In the genomic region with DNA sequence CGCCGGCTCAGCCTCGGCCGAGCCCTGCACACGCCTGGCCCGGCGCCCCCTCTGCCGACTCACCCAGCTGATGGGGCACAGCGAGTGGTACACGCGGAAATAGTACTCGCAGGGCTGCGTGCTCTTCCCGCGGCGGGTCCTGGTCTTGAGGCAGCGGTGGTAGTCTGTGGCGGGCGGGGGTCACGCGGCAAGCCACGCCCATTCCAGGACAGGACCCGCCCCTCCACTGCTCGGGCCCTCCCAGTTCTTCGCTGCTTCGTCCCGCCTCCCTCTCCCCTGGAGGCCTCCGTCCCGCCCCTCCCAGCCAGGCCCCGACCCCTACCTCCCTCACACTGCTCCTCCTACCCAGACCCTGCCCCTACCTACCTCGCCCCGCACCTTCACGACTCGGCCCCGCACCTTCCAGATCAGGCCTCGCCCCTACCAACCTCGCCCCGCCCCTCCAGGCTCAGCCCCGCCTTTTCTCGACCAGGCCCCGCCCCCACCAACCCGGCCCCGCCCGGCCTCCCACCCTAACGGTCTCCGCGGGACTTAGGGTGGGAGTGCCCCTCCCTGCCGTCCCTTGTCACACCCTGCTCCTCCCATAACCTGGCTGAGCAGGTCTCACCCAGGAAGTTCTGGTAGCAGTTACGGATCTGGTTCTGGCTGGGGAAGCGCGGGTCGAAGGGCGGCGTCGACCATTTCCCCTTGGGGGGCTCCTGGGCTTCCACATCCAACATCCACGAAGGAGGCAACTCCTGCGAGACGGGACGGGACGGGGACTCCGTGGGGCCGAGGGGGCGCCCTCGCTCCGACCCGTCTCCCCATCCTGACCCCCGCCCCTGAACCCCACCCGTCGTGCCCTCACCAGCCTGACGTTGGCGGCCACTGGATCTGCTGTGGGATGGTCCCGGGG, we compare ENCODE assay signal across 8 cellular contexts. TPM values are rescaled to one million over a fixed set of nuclear protein-coding genes. Genes with fewer than 3 reads are reported as not detected.
DNase-seq lines count a peak whose midpoint lies in the region; ATAC-seq, FAIRE-seq and TF ChIP-seq lines count a peak whose summit lies in the region.

No MANE protein-coding gene starts in this region.

- ATAC-seq in HG03565 (IDR thresholded peaks at IDR 0.05; ENCODE audit: unreplicated experiment) = no peak
- no peak for ATAC-seq in HG02759 (IDR thresholded peaks at IDR 0.05; ENCODE audit: unreplicated experiment)

- TF ChIP-seq CTCF in WI38 (IDR thresholded peaks at IDR 0.05; ENCODE audit: low read depth, low read length) = no peak
- no peak for TF ChIP-seq CTCF in bronchial epithelial cell (IDR thresholded peaks at IDR 0.05; ENCODE audit: insufficient read depth, low read length, severe bottlenecking)

- peaks cover 4% of the 10 kb centered on the region for H3K27me3 ChIP-seq in bronchial epithelial cell (ENCODE audit: control insufficient read depth, insufficient read depth, low read length)

- peak; percentile 66 for DNase-seq in DMS114 treated with DMSO at 0.1 percent for 48 hours (lab: John Stamatoyannopoulos, UW; ENCODE audit: unreplicated experiment)
- peak; percentile 73 for DNase-seq in LoVo (ENCODE audit: low spot score)
- DNase-seq in bronchial epithelial cell (ENCODE audit: low read depth) = peak; percentile 40
- peak; percentile 49 for DNase-seq in iris pigment epithelial cell (ENCODE audit: low read depth)
- peak; percentile 56 for DNase-seq in stimulated activated CD4-positive, alpha-beta T cell treated with anti-CD3 and anti-CD28 coated beads, Interleukin-1b, Interleukin-23, amount 100 ng/mL, for 48 hours

- FAIRE-seq in bronchial epithelial cell (lab: Jason Lieb, UNC) = no peak

- H3K36me3 ChIP-seq in bronchial epithelial cell (ENCODE audit: control insufficient read depth, insufficient read depth, low read length) = no peaks in the 10 kb centered on the region

- peak overlapping the region; percentile 56 for H3K4me3 ChIP-seq in WI38 (ENCODE audit: low read depth, low read length)
- H3K4me3 ChIP-seq in bronchial epithelial cell (ENCODE audit: low read depth, low read length) = peak overlapping the region; percentile 56

RNA-seq across cellular contexts. Expression of a gene that starts 0.5 kb away (rescaled TPM):
- 0.26 and 0.64 TPM in 2 replicates for total RNA-seq in bronchial epithelial cell

RNA-seq across cellular contexts. Expression of a gene that starts 9.0 kb away (rescaled TPM):
- total RNA-seq in bronchial epithelial cell = not detected in 2 replicates

RNA-seq across cellular contexts. Expression of a gene that starts 14.4 kb away (rescaled TPM):
- total RNA-seq in bronchial epithelial cell = 5.3 and 9.0 TPM in 2 replicates

RNA-seq across cellular contexts. Expression of a gene that starts 16.2 kb away (rescaled TPM):
- total RNA-seq in bronchial epithelial cell = 0.64 and 1.3 TPM in 2 replicates

RNA-seq across cellular contexts. Expression of a gene that starts 22.6 kb away (rescaled TPM):
- not detected in 2 replicates for total RNA-seq in bronchial epithelial cell
